In genomic region chr7:151005566-151005965, GRCh38 we compare ENCODE assay signal across 1 cellular context.
TF ChIP-seq lines count a peak whose summit lies in the region.

No MANE protein-coding gene starts in this region.

TF ChIP-seq in HepG2, 621 proteins besides CTCF, POLR2A, EP300 and RAD21 (continued from another document and continues in another):
- no peak for TF ChIP-seq ZNF18 (CRISPR knock-in tag; IDR thresholded peaks at IDR 0.05; ENCODE audit: insufficient replicate concordance)
- no peak for TF ChIP-seq MLX (CRISPR knock-in tag; IDR thresholded peaks at IDR 0.05)
- no peak for TF ChIP-seq ZNF280B (CRISPR knock-in tag; IDR thresholded peaks at IDR 0.05; ENCODE audit: borderline replicate concordance)
- TF ChIP-seq HDAC2 (CRISPR knock-in tag; IDR thresholded peaks at IDR 0.05), result peak; percentile 76; the same call in 1 of the 2 replicates
- no peak for TF ChIP-seq ZNF674 (CRISPR knock-in tag; IDR thresholded peaks at IDR 0.05; ENCODE audit: low read depth)
- no peak for TF ChIP-seq MIER3 (CRISPR knock-in tag; IDR thresholded peaks at IDR 0.05; ENCODE audit: borderline replicate concordance)
- no peak for TF ChIP-seq CSRNP1 (CRISPR knock-in tag; IDR thresholded peaks at IDR 0.05)
- no peak for TF ChIP-seq FOXM1 (CRISPR knock-in tag; IDR thresholded peaks at IDR 0.05)
- TF ChIP-seq TBL1XR1 (IDR thresholded peaks at IDR 0.05; ENCODE audit: borderline replicate concordance, low read length, partially characterized antibody), result no peak
- 0 out of 2 replicates have a peak, but pooled peaks have one; percentile 58 for TF ChIP-seq ESRRA (CRISPR knock-in tag; IDR thresholded peaks at IDR 0.05; ENCODE audit: low read depth)
- TF ChIP-seq IRF9 (CRISPR knock-in tag; IDR thresholded peaks at IDR 0.05; ENCODE audit: borderline replicate concordance), result no peak
- peak; percentile 74; the same call in 1 of the 2 replicates for TF ChIP-seq KDM1A (CRISPR knock-in tag; IDR thresholded peaks at IDR 0.05)
- TF ChIP-seq GPBP1L1 (CRISPR knock-in tag; IDR thresholded peaks at IDR 0.05), result no peak
- no peak for TF ChIP-seq ZNF512B (CRISPR knock-in tag; IDR thresholded peaks at IDR 0.05; ENCODE audit: borderline replicate concordance)
- no peak for TF ChIP-seq TERF1 (CRISPR knock-in tag; IDR thresholded peaks at IDR 0.05)
- TF ChIP-seq ZNF446 (CRISPR knock-in tag; IDR thresholded peaks at IDR 0.05), result no peak
- no peak for TF ChIP-seq PLSCR1 (CRISPR knock-in tag; IDR thresholded peaks at IDR 0.05; ENCODE audit: borderline replicate concordance)
- no peak for TF ChIP-seq ATRX (CRISPR knock-in tag; IDR thresholded peaks at IDR 0.05; ENCODE audit: borderline replicate concordance)
- TF ChIP-seq TARDBP (CRISPR knock-in tag; IDR thresholded peaks at IDR 0.05), result peak; percentile 54; the same call in 1 of the 2 replicates
- peak; percentile 46 for TF ChIP-seq ZMYM2 (CRISPR knock-in tag; IDR thresholded peaks at IDR 0.05)
- TF ChIP-seq ZNF260 (CRISPR knock-in tag; IDR thresholded peaks at IDR 0.05; ENCODE audit: borderline replicate concordance, low read depth), result no peak
- no peak for TF ChIP-seq ZBTB25 (CRISPR knock-in tag; IDR thresholded peaks at IDR 0.05)
- TF ChIP-seq ZNF724P (CRISPR knock-in tag; IDR thresholded peaks at IDR 0.05; ENCODE audit: borderline replicate concordance), result no peak
- TF ChIP-seq ISX (CRISPR knock-in tag; conservative IDR thresholded peaks at IDR 0.05), result no peak
- no peak for TF ChIP-seq SNAPC5 (CRISPR knock-in tag; IDR thresholded peaks at IDR 0.05; ENCODE audit: borderline replicate concordance)
- TF ChIP-seq CHD2 (IDR thresholded peaks at IDR 0.05; ENCODE audit: low read depth, low read length), result no peak
- no peak for TF ChIP-seq ZNF264 (CRISPR knock-in tag; IDR thresholded peaks at IDR 0.05)
- 0 out of 2 replicates have a peak, but pooled peaks have one; percentile 14 for TF ChIP-seq FOXO1 (CRISPR knock-in tag; IDR thresholded peaks at IDR 0.05)
- TF ChIP-seq ARID5B (CRISPR knock-in tag; IDR thresholded peaks at IDR 0.05), result peak; percentile 45
- no peak for TF ChIP-seq PITX1 (CRISPR knock-in tag; IDR thresholded peaks at IDR 0.05)
